Comparison of ENCODE assay signal across 1 cellular context in the genomic region with DNA sequence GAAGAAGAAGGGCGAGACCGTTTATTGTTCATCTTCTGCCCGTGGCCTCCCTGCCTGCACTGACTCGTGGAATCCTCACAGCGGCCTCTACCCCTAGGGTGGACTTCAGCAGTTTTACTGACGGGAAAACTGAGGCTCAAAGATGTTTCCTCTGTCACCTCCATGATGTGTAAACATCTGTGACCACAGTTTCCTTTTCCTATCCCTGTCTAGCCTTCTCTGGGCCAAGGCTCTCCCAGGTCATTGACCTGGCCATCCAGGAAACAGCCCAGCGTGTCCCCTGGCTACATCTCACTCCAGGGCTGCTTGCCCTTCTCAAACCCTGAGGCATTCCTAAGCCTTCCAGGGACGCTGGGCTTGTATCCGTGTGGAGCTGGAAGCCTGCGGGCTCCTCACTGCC.
A peak's percentile ranks its signal among the peaks of the same experiment; 100 is the strongest.
TF ChIP-seq lines count a peak whose summit lies in the region.

No MANE protein-coding gene starts in this region.

TF ChIP-seq in HepG2, 621 proteins besides CTCF, POLR2A, EP300 and RAD21 (continued from another document):
- TF ChIP-seq, protein P1, sequence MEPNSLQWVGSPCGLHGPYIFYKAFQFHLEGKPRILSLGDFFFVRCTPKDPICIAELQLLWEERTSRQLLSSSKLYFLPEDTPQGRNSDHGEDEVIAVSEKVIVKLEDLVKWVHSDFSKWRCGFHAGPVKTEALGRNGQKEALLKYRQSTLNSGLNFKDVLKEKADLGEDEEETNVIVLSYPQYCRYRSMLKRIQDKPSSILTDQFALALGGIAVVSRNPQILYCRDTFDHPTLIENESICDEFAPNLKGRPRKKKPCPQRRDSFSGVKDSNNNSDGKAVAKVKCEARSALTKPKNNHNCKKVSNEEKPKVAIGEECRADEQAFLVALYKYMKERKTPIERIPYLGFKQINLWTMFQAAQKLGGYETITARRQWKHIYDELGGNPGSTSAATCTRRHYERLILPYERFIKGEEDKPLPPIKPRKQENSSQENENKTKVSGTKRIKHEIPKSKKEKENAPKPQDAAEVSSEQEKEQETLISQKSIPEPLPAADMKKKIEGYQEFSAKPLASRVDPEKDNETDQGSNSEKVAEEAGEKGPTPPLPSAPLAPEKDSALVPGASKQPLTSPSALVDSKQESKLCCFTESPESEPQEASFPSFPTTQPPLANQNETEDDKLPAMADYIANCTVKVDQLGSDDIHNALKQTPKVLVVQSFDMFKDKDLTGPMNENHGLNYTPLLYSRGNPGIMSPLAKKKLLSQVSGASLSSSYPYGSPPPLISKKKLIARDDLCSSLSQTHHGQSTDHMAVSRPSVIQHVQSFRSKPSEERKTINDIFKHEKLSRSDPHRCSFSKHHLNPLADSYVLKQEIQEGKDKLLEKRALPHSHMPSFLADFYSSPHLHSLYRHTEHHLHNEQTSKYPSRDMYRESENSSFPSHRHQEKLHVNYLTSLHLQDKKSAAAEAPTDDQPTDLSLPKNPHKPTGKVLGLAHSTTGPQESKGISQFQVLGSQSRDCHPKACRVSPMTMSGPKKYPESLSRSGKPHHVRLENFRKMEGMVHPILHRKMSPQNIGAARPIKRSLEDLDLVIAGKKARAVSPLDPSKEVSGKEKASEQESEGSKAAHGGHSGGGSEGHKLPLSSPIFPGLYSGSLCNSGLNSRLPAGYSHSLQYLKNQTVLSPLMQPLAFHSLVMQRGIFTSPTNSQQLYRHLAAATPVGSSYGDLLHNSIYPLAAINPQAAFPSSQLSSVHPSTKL (CRISPR knock-in tag; IDR thresholded peaks at IDR 0.05), result peak; percentile 45
- TF ChIP-seq ZNF607 (CRISPR knock-in tag; IDR thresholded peaks at IDR 0.05; ENCODE audit: borderline replicate concordance) (no peak), CBFB (CRISPR knock-in tag; IDR thresholded peaks at IDR 0.05) (no peak), ZNF101 (CRISPR knock-in tag; IDR thresholded peaks at IDR 0.05; ENCODE audit: borderline replicate concordance, low read depth) (no peak), ZNF230 (CRISPR knock-in tag; IDR thresholded peaks at IDR 0.05) (no peak), RXRB (CRISPR knock-in tag; IDR thresholded peaks at IDR 0.05; ENCODE audit: borderline replicate concordance) (peak; percentile 95), ZNF337 (CRISPR knock-in tag; IDR thresholded peaks at IDR 0.05; ENCODE audit: borderline replicate concordance, low read depth) (no peak)
- TF ChIP-seq, protein P2, sequence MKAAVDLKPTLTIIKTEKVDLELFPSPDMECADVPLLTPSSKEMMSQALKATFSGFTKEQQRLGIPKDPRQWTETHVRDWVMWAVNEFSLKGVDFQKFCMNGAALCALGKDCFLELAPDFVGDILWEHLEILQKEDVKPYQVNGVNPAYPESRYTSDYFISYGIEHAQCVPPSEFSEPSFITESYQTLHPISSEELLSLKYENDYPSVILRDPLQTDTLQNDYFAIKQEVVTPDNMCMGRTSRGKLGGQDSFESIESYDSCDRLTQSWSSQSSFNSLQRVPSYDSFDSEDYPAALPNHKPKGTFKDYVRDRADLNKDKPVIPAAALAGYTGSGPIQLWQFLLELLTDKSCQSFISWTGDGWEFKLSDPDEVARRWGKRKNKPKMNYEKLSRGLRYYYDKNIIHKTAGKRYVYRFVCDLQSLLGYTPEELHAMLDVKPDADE (CRISPR knock-in tag; IDR thresholded peaks at IDR 0.05), result no peak
- TF ChIP-seq, protein P3, sequence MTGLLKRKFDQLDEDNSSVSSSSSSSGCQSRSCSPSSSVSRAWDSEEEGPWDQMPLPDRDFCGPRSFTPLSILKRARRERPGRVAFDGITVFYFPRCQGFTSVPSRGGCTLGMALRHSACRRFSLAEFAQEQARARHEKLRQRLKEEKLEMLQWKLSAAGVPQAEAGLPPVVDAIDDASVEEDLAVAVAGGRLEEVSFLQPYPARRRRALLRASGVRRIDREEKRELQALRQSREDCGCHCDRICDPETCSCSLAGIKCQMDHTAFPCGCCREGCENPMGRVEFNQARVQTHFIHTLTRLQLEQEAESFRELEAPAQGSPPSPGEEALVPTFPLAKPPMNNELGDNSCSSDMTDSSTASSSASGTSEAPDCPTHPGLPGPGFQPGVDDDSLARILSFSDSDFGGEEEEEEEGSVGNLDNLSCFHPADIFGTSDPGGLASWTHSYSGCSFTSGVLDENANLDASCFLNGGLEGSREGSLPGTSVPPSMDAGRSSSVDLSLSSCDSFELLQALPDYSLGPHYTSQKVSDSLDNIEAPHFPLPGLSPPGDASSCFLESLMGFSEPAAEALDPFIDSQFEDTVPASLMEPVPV (CRISPR knock-in tag; IDR thresholded peaks at IDR 0.05), result no peak
- TF ChIP-seq, protein P4, sequence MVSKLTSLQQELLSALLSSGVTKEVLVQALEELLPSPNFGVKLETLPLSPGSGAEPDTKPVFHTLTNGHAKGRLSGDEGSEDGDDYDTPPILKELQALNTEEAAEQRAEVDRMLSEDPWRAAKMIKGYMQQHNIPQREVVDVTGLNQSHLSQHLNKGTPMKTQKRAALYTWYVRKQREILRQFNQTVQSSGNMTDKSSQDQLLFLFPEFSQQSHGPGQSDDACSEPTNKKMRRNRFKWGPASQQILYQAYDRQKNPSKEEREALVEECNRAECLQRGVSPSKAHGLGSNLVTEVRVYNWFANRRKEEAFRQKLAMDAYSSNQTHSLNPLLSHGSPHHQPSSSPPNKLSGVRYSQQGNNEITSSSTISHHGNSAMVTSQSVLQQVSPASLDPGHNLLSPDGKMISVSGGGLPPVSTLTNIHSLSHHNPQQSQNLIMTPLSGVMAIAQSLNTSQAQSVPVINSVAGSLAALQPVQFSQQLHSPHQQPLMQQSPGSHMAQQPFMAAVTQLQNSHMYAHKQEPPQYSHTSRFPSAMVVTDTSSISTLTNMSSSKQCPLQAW (CRISPR knock-in tag; IDR thresholded peaks at IDR 0.05), result 0 out of 2 replicates have a peak, but pooled peaks have one; percentile 13
TF ChIP-seq in HepG2: peak in this region for 26.
